Comparison of ENCODE assay signal across 9 cellular contexts in genomic region chr12:127926004-127926403, GRCh38.
DNase-seq lines count a peak whose midpoint lies in the region; ATAC-seq and TF ChIP-seq lines count a peak whose summit lies in the region.
"Had no signal": no experiment of that assay in that cellular context is flagged by ENCODE, and none has a peak within 500 bp of the region (broad histone marks: within the 10 kb centered on the region; RNA-seq: fewer than 3 reads in every experiment).

No MANE protein-coding gene starts in this region.

- no peak for ATAC-seq in GM18505 (IDR thresholded peaks at IDR 0.05; ENCODE audit: unreplicated experiment)
- no peak for ATAC-seq in HG02588 (IDR thresholded peaks at IDR 0.05; ENCODE audit: unreplicated experiment)

- no peak for TF ChIP-seq POLR2A in GM18505 (IDR thresholded peaks at IDR 0.05; ENCODE audit: borderline replicate concordance, extremely low read depth, insufficient read depth, insufficient read length)

- DNase-seq in Ammon's horn (ENCODE audit: low spot score) = peak; percentile 81
- DNase-seq in NCI-H446 treated with DMSO at 0.1 percent for 48 hours (lab: John Stamatoyannopoulos, UW) = peak; percentile 20
- peak; percentile 64 for DNase-seq in dedifferentiated amniotic fluid mesenchymal stem cell (ENCODE audit: extremely low spot score)
- DNase-seq in myocyte (ENCODE audit: low read depth) = peak; percentile 70
- DNase-seq in NCI-H2196 treated with DMSO at 0.1 percent for 48 hours (lab: John Stamatoyannopoulos, UW; ENCODE audit: unreplicated experiment) = no peak
- no peak for DNase-seq in NCI-H1436 treated with DMSO at 0.1 percent for 48 hours (lab: John Stamatoyannopoulos, UW)
- DNase-seq: activated naive CD4-positive, alpha-beta T cell treated with Interleukin-2 at 50 U/mL for 16 hours had no signal

Comparison
In these comparisons a context has a peak if more than half of its experiments do, and no peak if none do; other contexts are left out.
1. DNase-seq: peak in Ammon's horn (single experiment), NCI-H446 treated with DMSO at 0.1 percent for 48 hours (single experiment), dedifferentiated amniotic fluid mesenchymal stem cell (single experiment) and myocyte (single experiment); none in NCI-H2196 treated with DMSO at 0.1 percent for 48 hours (single experiment) and NCI-H1436 treated with DMSO at 0.1 percent for 48 hours (single experiment).